ENCODE assay signal across 2 cellular contexts in genomic region chr7:144629598-144629997, GRCh38.
TF ChIP-seq lines count a peak whose summit lies in the region.

No MANE protein-coding gene starts in this region.

TF ChIP-seq in liver, 16 proteins besides CTCF, POLR2A, EP300 and RAD21 (continued from another document):
- TF ChIP-seq HNF4G (IDR thresholded peaks at IDR 0.05): no peak

TF ChIP-seq in HepG2, 621 proteins besides CTCF, POLR2A, EP300 and RAD21 (continued from another document):
- TF ChIP-seq ARID4A (CRISPR knock-in tag; IDR thresholded peaks at IDR 0.05; ENCODE audit: borderline replicate concordance): no peak
- no peak for TF ChIP-seq KAT7 (CRISPR knock-in tag; IDR thresholded peaks at IDR 0.05; ENCODE audit: borderline replicate concordance)
- TF ChIP-seq ZSCAN31 (CRISPR knock-in tag; IDR thresholded peaks at IDR 0.05; ENCODE audit: low read depth): no peak
